20 cellular contexts compared by ENCODE assay signal in the genomic region with DNA sequence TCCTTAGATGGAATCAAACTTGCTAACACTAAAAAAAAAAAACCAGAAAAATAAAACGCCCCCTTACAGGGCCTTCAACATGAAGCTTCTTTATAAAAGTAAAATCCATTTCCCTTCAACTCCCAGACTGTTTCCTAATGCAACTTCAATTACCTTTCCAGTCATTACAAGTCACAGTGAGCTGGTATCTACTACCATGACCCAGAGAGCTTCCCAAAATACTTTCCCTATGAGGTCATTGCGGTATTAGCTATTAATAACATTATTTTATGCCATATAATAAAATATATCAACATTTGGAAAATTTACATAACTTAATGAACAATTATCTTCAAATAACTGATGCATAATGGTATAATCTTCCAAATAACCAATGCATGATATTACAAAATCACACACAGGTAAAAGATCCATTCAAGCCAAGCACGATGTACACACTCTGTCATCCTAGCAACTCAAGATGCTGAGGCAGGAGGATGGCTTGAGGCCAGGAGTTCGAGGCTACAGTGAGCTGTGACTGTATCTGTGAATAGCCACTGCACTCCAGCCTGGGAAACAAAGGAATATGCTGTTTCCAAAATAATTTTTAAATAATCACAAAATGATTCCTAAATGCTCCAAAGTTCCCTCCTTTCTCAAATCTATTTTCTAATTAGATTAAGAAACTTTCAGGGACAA. TPM values are rescaled to one million over a fixed set of nuclear protein-coding genes. Genes with fewer than 3 reads are reported as not detected.
A peak's percentile ranks its signal among the peaks of the same experiment; 100 is the strongest.
DNase-seq lines count a peak whose midpoint lies in the region; ATAC-seq, FAIRE-seq and TF ChIP-seq lines count a peak whose summit lies in the region.
"Had no signal": no experiment of that assay in that cellular context is flagged by ENCODE, and none has a peak within 500 bp of the region (broad histone marks: within the 10 kb centered on the region; RNA-seq: fewer than 3 reads in every experiment).

No MANE protein-coding gene starts in this region.

- no peaks in the 10 kb centered on the region for H3K9me3 Mint-ChIP-seq in MCF 10A (ENCODE audit: unreplicated experiment)
- H3K9me3 Mint-ChIP-seq: natural killer cell treated with Interleukin-12 subunit alpha and Interleukin-12 subunit beta and Interleukin-15 and Interleukin-18, amount 100 ng/mL, for 72 hours; T-cell had no signal

- no peaks in the 10 kb centered on the region for H3K27me3 ChIP-seq in mammary epithelial cell (ENCODE audit: insufficient read depth, low read length)
- no peaks in the 10 kb centered on the region for H3K27me3 ChIP-seq in foreskin keratinocyte
- no peaks in the 10 kb centered on the region for H3K27me3 ChIP-seq in skeletal muscle tissue (ENCODE audit: control insufficient read depth in 3 of 3, insufficient read depth in 3 of 3, low read length in 3 of 3)
- H3K27me3 ChIP-seq: BLaER1, suprapubic skin had no signal

- TF ChIP-seq CTCF in mammary epithelial cell (conservative IDR thresholded peaks at IDR 0.05 in 1 of 2, IDR thresholded peaks at IDR 0.05 in 1 of 2; ENCODE audit: extremely low read depth in 1 of 2, insufficient read depth in 1 of 2, low read depth in 1 of 2, low read length in 2 of 2) (no peak), MCF 10A (IDR thresholded peaks at IDR 0.05; ENCODE audit: unreplicated experiment) (no peak), foreskin keratinocyte (conservative IDR thresholded peaks at IDR 0.05) (no peak), D721Med (IDR thresholded peaks at IDR 0.05; ENCODE audit: insufficient read depth, missing control alignments) (no peak)

- intact Hi-C loops in mammary epithelial cell (cut with micrococcal nuclease): no loop called here
- intact Hi-C loops in MCF 10A (cut with micrococcal nuclease): no loop called here

- no peak for FAIRE-seq in D721Med (lab: Jason Lieb, UNC)
- FAIRE-seq: endometrium, H1 had no signal

- no peaks in the 10 kb centered on the region for H3K27me3 Mint-ChIP-seq in MCF 10A (ENCODE audit: insufficient read depth, unreplicated experiment)
- H3K27me3 Mint-ChIP-seq: natural killer cell treated with Interleukin-12 subunit alpha and Interleukin-12 subunit beta and Interleukin-15 and Interleukin-18, amount 100 ng/mL, for 72 hours; progenitor cell of endocrine pancreas; T-cell had no signal

- in situ Hi-C loops in mammary epithelial cell (cut with MboI; ENCODE audit: low sequenced_read_pairs in 2 of 2): no loop called here

- dilution Hi-C loops in mammary epithelial cell (cut with HindIII; ENCODE audit: low sequenced_read_pairs): no loop called here

- H3K9me3 ChIP-seq in mammary epithelial cell (replicated peaks; ENCODE audit: insufficient read depth, low read length): no peaks in the 10 kb centered on the region
- no peaks in the 10 kb centered on the region for H3K9me3 ChIP-seq in skeletal muscle tissue (ENCODE audit: control insufficient read depth in 3 of 3, low read length in 3 of 3)
- H3K9me3 ChIP-seq: BLaER1, suprapubic skin had no signal

- H2AFZ ChIP-seq in mammary epithelial cell (ENCODE audit: low read depth, low read length): no peak overlapping the region

- peaks cover 4% of the 10 kb centered on the region for H3K36me3 ChIP-seq in mammary epithelial cell (ENCODE audit: insufficient read depth, low read length)
- no peaks in the 10 kb centered on the region for H3K36me3 ChIP-seq in skeletal muscle tissue (ENCODE audit: control insufficient read depth in 3 of 3, insufficient read depth in 3 of 3, low read length in 3 of 3)

- no peaks in the 10 kb centered on the region for H4K20me1 ChIP-seq in mammary epithelial cell (ENCODE audit: insufficient read depth, low read length)

- no peak overlapping the region for H3K27ac Mint-ChIP-seq in MCF 10A (ENCODE audit: low read depth, unreplicated experiment)
- H3K27ac Mint-ChIP-seq: natural killer cell treated with Interleukin-12 subunit alpha and Interleukin-12 subunit beta and Interleukin-15 and Interleukin-18, amount 100 ng/mL, for 72 hours; progenitor cell of endocrine pancreas had no signal

- H3K4me1 ChIP-seq in mammary epithelial cell (ENCODE audit: insufficient read depth, low read length): peaks cover 28% of the 10 kb centered on the region
- H3K4me1 ChIP-seq in foreskin keratinocyte: peaks cover 24% of the 10 kb centered on the region
- H3K4me1 ChIP-seq in skeletal muscle tissue (ENCODE audit: control insufficient read depth in 3 of 3, insufficient read depth in 3 of 3, low read length in 3 of 3): peaks cover 12 to 26% (median 12%) of the 10 kb centered on the region in 3 donors

- H3K36me3 Mint-ChIP-seq in MCF 10A (ENCODE audit: insufficient read depth, unreplicated experiment): peaks cover 29% of the 10 kb centered on the region

- H3K79me2 ChIP-seq in mammary epithelial cell (ENCODE audit: insufficient read depth, low read length): peaks cover 62% of the 10 kb centered on the region

- BruUV-seq in mammary epithelial cell (replicated peaks; lab: Mats Ljungman, UMichigan) (no TSS peak), MCF 10A (replicated peaks; lab: Mats Ljungman, UMichigan) (no TSS peak)

- no peak overlapping the region for H3K4me3 Mint-ChIP-seq in MCF 10A (ENCODE audit: unreplicated experiment)
- H3K4me3 Mint-ChIP-seq: natural killer cell treated with Interleukin-12 subunit alpha and Interleukin-12 subunit beta and Interleukin-15 and Interleukin-18, amount 100 ng/mL, for 72 hours; T-cell had no signal

- H3K9ac ChIP-seq in mammary epithelial cell (ENCODE audit: insufficient read depth, low read length) (no peak overlapping the region), skeletal muscle tissue (ENCODE audit: low read depth in 1 of 3, low read length in 3 of 3) (no peak overlapping the region)
- H3K9ac ChIP-seq: BLaER1 had no signal

- no peak overlapping the region for H3K4me3 ChIP-seq in mammary epithelial cell (replicated peaks in 1 of 3; ENCODE audit: insufficient read depth in 1 of 3, low read depth in 2 of 3, low read length in 3 of 3)
- no peak overlapping the region for H3K4me3 ChIP-seq in skeletal muscle tissue (ENCODE audit: low read length in 3 of 3)
- H3K4me3 ChIP-seq: BLaER1, suprapubic skin had no signal

- H3K4me2 ChIP-seq in mammary epithelial cell (ENCODE audit: insufficient read depth, low read depth, low read length): peak overlapping the region; percentile 3
- H3K4me2 ChIP-seq: BLaER1 had no signal

- ATAC-seq in SK-N-SH treated with all-trans-retinoic acid at 6 μM for 48 hours (peak; percentile 8; the same call in 1 of the 3 replicates), foreskin keratinocyte (no peak)
- ATAC-seq: natural killer cell treated with Interleukin-12 subunit alpha and Interleukin-12 subunit beta and Interleukin-15 and Interleukin-18, amount 100 ng/mL, for 72 hours; T-cell had no signal

- WGBS in mammary epithelial cell (ENCODE audit: low coverage, missing lambda C conversion rate): 69% methylated on average over 4 of the region's 4 CpGs

- no peak for DNase-seq in mammary epithelial cell
- no peak for DNase-seq in MCF 10A (ENCODE audit: unreplicated experiment)
- peak in 1 of 2 donors; percentile 61 for DNase-seq in foreskin keratinocyte
- no peak for DNase-seq in SIG-M5 (lab: John Stamatoyannopoulos, UW)
- DNase-seq in D721Med (ENCODE audit: insufficient read length, low spot score): no peak
- DNase-seq in effector CD8-positive, alpha-beta T cell (lab: John Stamatoyannopoulos, UW): no peak
- DNase-seq: 8988T; activated naive CD4-positive, alpha-beta T cell treated with Interleukin-2 at 50 U/mL for 16 hours; activated T-cell treated with anti-CD3 and anti-CD28 coated beads for 4 hours; NCI-H1694 treated with DMSO at 0.1 percent for 48 hours; NCI-H446; T-cell had no signal

- POLR2A ChIA-PET in MCF 10A (lab: Yijun Ruan, JAX): interaction anchor here (0.6 to 1.5 kb wide), 7 partner anchors 12 to 133 kb away, joined by 3 to 6 read pairs (median 3); no protein-coding TSS in a partner anchor

- CTCF ChIA-PET in mammary epithelial cell (lab: Charles Lee; ENCODE audit: low non-redundant PET) (no interaction called here), MCF 10A (lab: Yijun Ruan, JAX) (interaction anchor here (0.7 to 0.9 kb wide), 3 partner anchors 13 to 42 kb away, joined by 3 read pairs; no protein-coding TSS in a partner anchor)

- peak overlapping the region; percentile 13 for H3K27ac ChIP-seq in mammary epithelial cell (ENCODE audit: insufficient read depth, low read depth, low read length)
- H3K27ac ChIP-seq in foreskin keratinocyte: peak overlapping the region; percentile 13
- H3K27ac ChIP-seq in skeletal muscle tissue (ENCODE audit: low read depth, low read length): peak overlapping the region; percentile 42
- H3K27ac ChIP-seq: BLaER1, suprapubic skin had no signal

- peaks cover 17% of the 10 kb centered on the region for H3K4me1 Mint-ChIP-seq in MCF 10A (ENCODE audit: insufficient read depth, unreplicated experiment)

TF ChIP-seq in SK-N-SH treated with all-trans-retinoic acid at 6 μM for 48 hours, 23 proteins besides CTCF, POLR2A, EP300 and RAD21:
- TF ChIP-seq CSDC2 (CRISPR knock-in tag; IDR thresholded peaks at IDR 0.05) (no peak), OSR1 (CRISPR knock-in tag; IDR thresholded peaks at IDR 0.05) (no peak), ZFP30 (CRISPR knock-in tag; IDR thresholded peaks at IDR 0.05) (no peak), ISL1 (CRISPR knock-in tag; IDR thresholded peaks at IDR 0.05) (peak; percentile 9; the same call in 1 of the 2 replicates)
- TF ChIP-seq, protein P1, sequence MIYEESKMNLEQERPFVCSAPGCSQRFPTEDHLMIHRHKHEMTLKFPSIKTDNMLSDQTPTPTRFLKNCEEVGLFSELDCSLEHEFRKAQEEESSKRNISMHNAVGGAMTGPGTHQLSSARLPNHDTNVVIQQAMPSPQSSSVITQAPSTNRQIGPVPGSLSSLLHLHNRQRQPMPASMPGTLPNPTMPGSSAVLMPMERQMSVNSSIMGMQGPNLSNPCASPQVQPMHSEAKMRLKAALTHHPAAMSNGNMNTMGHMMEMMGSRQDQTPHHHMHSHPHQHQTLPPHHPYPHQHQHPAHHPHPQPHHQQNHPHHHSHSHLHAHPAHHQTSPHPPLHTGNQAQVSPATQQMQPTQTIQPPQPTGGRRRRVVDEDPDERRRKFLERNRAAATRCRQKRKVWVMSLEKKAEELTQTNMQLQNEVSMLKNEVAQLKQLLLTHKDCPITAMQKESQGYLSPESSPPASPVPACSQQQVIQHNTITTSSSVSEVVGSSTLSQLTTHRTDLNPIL (CRISPR knock-in tag; IDR thresholded peaks at IDR 0.05; ENCODE audit: low read depth): 0 out of 2 replicates have a peak, but pooled peaks have one; percentile 20

RNA-seq across cellular contexts. Expression of gene EIF4G3, which starts 24.1 kb away (rescaled TPM):
- 10 to 100 TPM; 50.3 to 79.9 TPM for total RNA-seq in mammary epithelial cell
- 43.6 TPM for polyA plus RNA-seq in mammary epithelial cell
- polyA minus RNA-seq in mammary epithelial cell: 43.9 TPM
- total RNA-seq in MCF 10A (2022): 87.6 and 99.0 TPM in 2 replicates
- 41.3 and 42.4 TPM in 2 replicates for total RNA-seq in foreskin keratinocyte
- 9.2 and 12.7 TPM in 2 replicates for polyA plus RNA-seq in foreskin keratinocyte
- 23.5 TPM for total RNA-seq in skeletal muscle tissue
